ENCODE assay signal across 17 cellular contexts in the genomic region with DNA sequence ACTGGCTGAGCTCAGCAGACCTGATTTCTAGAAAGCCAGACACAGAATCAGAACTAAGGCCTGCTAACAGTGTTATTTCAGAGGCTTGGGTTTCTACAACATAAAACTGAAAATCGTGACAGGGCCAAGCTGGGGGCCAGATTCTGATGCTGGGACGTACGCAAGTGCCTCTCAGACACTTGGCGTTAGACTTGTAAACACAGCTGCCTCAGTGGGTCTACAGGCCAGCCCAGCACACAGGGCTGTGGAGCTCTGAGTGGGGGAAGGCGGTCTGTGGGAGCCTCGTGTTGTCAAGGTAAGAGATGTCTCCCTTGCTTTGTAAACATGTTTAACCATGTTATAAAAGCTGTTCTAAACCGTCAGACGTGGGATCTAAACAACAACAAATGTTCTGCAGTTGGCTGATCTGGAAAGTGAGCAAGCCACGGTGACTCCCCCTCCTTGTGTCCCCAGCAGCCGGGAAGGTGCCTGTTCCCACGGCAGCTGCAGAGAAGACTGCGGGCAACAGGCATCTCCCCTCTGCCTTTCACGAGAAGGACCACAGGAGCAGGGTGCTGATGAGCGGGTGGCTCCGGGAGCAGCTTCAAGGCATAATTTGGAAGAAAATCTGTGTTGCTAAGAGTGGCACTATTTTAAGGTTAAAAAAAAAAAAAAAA.
A peak's percentile ranks its signal among the peaks of the same experiment; 100 is the strongest.
DNase-seq lines count a peak whose midpoint lies in the region; ATAC-seq, FAIRE-seq and TF ChIP-seq lines count a peak whose summit lies in the region.
"Had no signal": no experiment of that assay in that cellular context is flagged by ENCODE, and none has a peak within 500 bp of the region (broad histone marks: within the 10 kb centered on the region; RNA-seq: fewer than 3 reads in every experiment).

No MANE protein-coding gene starts in this region.

- H3K9ac ChIP-seq in H9 (ENCODE audit: extremely low read depth, insufficient read length, low read length) (no peak overlapping the region), colonic mucosa (ENCODE audit: low read depth in 2 of 2, low read length in 2 of 2) (peak overlapping the region in 1 of 2 donors; percentile 77), skeletal muscle tissue (ENCODE audit: low read depth in 1 of 3, low read length in 3 of 3) (peak overlapping the region in 2 of 3 donors; percentile 21 to 33)

- H2BK5ac ChIP-seq in H9 (ENCODE audit: insufficient read length, low read length) = no peak overlapping the region

- no peak overlapping the region for H2BK20ac ChIP-seq in H9 (ENCODE audit: low read depth, low read length, poor library complexity, severe bottlenecking)

- H3K18ac ChIP-seq in H9 (ENCODE audit: insufficient read length, low read depth, low read length) = no peak overlapping the region

- H3K56ac ChIP-seq in H9 (ENCODE audit: insufficient read length, low read depth, low read length) = no peak overlapping the region

- H3K4me1 ChIP-seq in H9 (ENCODE audit: insufficient read depth, low read length) (no peaks in the 10 kb centered on the region; the same call in 1 of the 2 replicates), colonic mucosa (peaks cover 13% of the 10 kb centered on the region), mucosa of descending colon (ENCODE audit: low read depth) (peaks cover 44% of the 10 kb centered on the region), skeletal muscle tissue (ENCODE audit: control insufficient read depth in 3 of 3, insufficient read depth in 3 of 3, low read length in 3 of 3) (peaks cover 74 to 94% (median 86%) of the 10 kb centered on the region in 3 donors), small intestine (ENCODE audit: control insufficient read depth in 2 of 2, insufficient read depth in 1 of 2, low read depth in 1 of 2, low read length in 1 of 2) (peaks cover 0 to 2% of the 10 kb centered on the region in 2 donors)

- peaks cover 34% of the 10 kb centered on the region; the same call in 1 of the 2 replicates for H3K79me2 ChIP-seq in H9 (ENCODE audit: insufficient read depth, low read length)

- H3K4me2 ChIP-seq in H9 (ENCODE audit: insufficient read depth, insufficient read length, low read length) = no peak overlapping the region

- H3K9me3 ChIP-seq in H9 (ENCODE audit: control insufficient read depth, low read depth, low read length) (no peaks in the 10 kb centered on the region), colonic mucosa (no peaks in the 10 kb centered on the region), mucosa of descending colon (no peaks in the 10 kb centered on the region), skeletal muscle tissue (ENCODE audit: control insufficient read depth in 3 of 3, low read length in 3 of 3) (no peaks in the 10 kb centered on the region), small intestine (ENCODE audit: control insufficient read depth, low read depth) (no peaks in the 10 kb centered on the region)
- H3K9me3 ChIP-seq: thyroid gland had no signal

- peaks cover 11% of the 10 kb centered on the region for H3K79me1 ChIP-seq in H9 (ENCODE audit: insufficient read depth, low read depth, low read length, poor library complexity, severe bottlenecking)

- no peaks in the 10 kb centered on the region for H4K20me1 ChIP-seq in H9 (ENCODE audit: control insufficient read depth, insufficient read depth, insufficient read length)

- FAIRE-seq in RCC 7860 (lab: Jason Lieb, UNC) = no peak
- FAIRE-seq in small intestine (lab: Jason Lieb, UNC) = no peak
- FAIRE-seq: GM19239, HepG2 had no signal

- no peak overlapping the region for H3K23ac ChIP-seq in H9 (ENCODE audit: insufficient read length, low read depth, low read length)

- no peak overlapping the region for H2AK5ac ChIP-seq in H9 (ENCODE audit: insufficient read length, low read length)

- H4K5ac ChIP-seq in H9 (ENCODE audit: insufficient read length, low read depth, low read length) = no peak overlapping the region

- no peak overlapping the region for H4K91ac ChIP-seq in H9 (ENCODE audit: insufficient read length, low read depth, low read length)

- H3K4me3 ChIP-seq in colonic mucosa (no peak overlapping the region), mucosa of descending colon (no peak overlapping the region), skeletal muscle tissue (ENCODE audit: low read length in 3 of 3) (peak overlapping the region in 2 of 3 donors; percentile 13 to 29), small intestine (ENCODE audit: low read depth in 1 of 2, low read length in 2 of 2) (no peak overlapping the region)
- H3K4me3 ChIP-seq: lung, thyroid gland had no signal

- intact Hi-C loops in colonic mucosa (cut with DNase I) = no loop called here
- intact Hi-C loops in mucosa of descending colon (cut with DNase I, micrococcal nuclease) = no loop called here

- no peak for TF ChIP-seq CTCF in H9 (conservative IDR thresholded peaks at IDR 0.05)
- TF ChIP-seq CTCF in colonic mucosa (IDR thresholded peaks at IDR 0.05) = no peak
- TF ChIP-seq CTCF in mucosa of descending colon (IDR thresholded peaks at IDR 0.05) = no peak

- H2BK15ac ChIP-seq in H9 (ENCODE audit: low read depth, low read length) = no peak overlapping the region

- peaks cover 37 to 67% (median 56%) of the 10 kb centered on the region in 3 experiments for H3K36me3 Mint-ChIP-seq in H9 (ENCODE audit: insufficient read depth in 1 of 3, low read depth in 3 of 3)
- H3K36me3 Mint-ChIP-seq: activated CD8-positive, alpha-beta memory T cell treated with anti-CD3 and anti-CD28 coated beads, Interleukin-2, amount 10 ng/mL, durations not matched to agents 7 days and 5 days had no signal

- H3K23me2 ChIP-seq in H9 (ENCODE audit: insufficient read length, low read depth, low read length, poor library complexity, severe bottlenecking) = no peaks in the 10 kb centered on the region

- no peak overlapping the region for H2BK120ac ChIP-seq in H9 (ENCODE audit: low read depth, low read length, poor library complexity, severe bottlenecking)

- no peak overlapping the region for H4K8ac ChIP-seq in H9 (replicated peaks; ENCODE audit: insufficient read length, low read depth, low read length)

- ATAC-seq in mucosa of descending colon (no peak), GM21528 (IDR thresholded peaks at IDR 0.05; ENCODE audit: low FRiP score, unreplicated experiment) (no peak), GM21526 (IDR thresholded peaks at IDR 0.05; ENCODE audit: low FRiP score, unreplicated experiment) (no peak)
- ATAC-seq: activated CD8-positive, alpha-beta memory T cell treated with anti-CD3 and anti-CD28 coated beads, Interleukin-2, amount 10 ng/mL, durations not matched to agents 7 days and 5 days; HepG2 had no signal

- H3K4ac ChIP-seq in H9 (ENCODE audit: low read depth, low read length) = no peak overlapping the region

- peak overlapping the region; percentile 28 to 89 (median 83); a peak in 4 of 7 replicates for H3K27ac Mint-ChIP-seq in H9
- H3K27ac Mint-ChIP-seq: activated B cell treated with CpG ODN at 0.5 μM for 24 hours; activated CD8-positive, alpha-beta memory T cell treated with anti-CD3 and anti-CD28 coated beads, Interleukin-2, amount 10 ng/mL, durations not matched to agents 7 days and 5 days had no signal

- no peaks in the 10 kb centered on the region; the same call in 1 of the 2 replicates for H3K27me3 Mint-ChIP-seq in H9 (ENCODE audit: low read depth)

- H3K4me3 Mint-ChIP-seq in H9 = no peak overlapping the region
- H3K4me3 Mint-ChIP-seq: activated B cell treated with CpG ODN at 0.5 μM for 24 hours; activated CD8-positive, alpha-beta memory T cell treated with anti-CD3 and anti-CD28 coated beads, Interleukin-2, amount 10 ng/mL, durations not matched to agents 7 days and 5 days had no signal

- H2AFZ ChIP-seq in H9 (ENCODE audit: low read length) = no peak overlapping the region

- no peak for DNase-seq in H9
- no peak for DNase-seq in colonic mucosa
- peak in 2 of 3 donors; percentile 42 to 46 for DNase-seq in mucosa of descending colon
- no peak for DNase-seq in RCC 7860 (ENCODE audit: low spot score)
- no peak for DNase-seq in small intestine
- DNase-seq: activated B cell treated with CpG ODN at 0.5 μM for 24 hours; activated CD8-positive, alpha-beta memory T cell treated with anti-CD3 and anti-CD28 coated beads, Interleukin-2, amount 10 ng/mL, durations not matched to agents 7 days and 5 days; activated gamma-delta T cell; NCI-H748 treated with DMSO at 0.1 percent for 48 hours; T-helper 1 cell; thyroid gland had no signal

- H3K4me1 Mint-ChIP-seq in H9 = peaks cover 39 to 54% of the 10 kb centered on the region in 2 experiments
- H3K4me1 Mint-ChIP-seq: activated B cell treated with CpG ODN at 0.5 μM for 24 hours had no signal

- H3K36me3 ChIP-seq in colonic mucosa = no peaks in the 10 kb centered on the region
- H3K36me3 ChIP-seq in mucosa of descending colon (ENCODE audit: low read depth) = no peaks in the 10 kb centered on the region
- H3K36me3 ChIP-seq in skeletal muscle tissue (ENCODE audit: control insufficient read depth in 3 of 3, insufficient read depth in 3 of 3, low read length in 3 of 3) = peaks cover 4 to 9% (median 6%) of the 10 kb centered on the region in 3 donors
- peaks cover 0 to 3% of the 10 kb centered on the region in 2 donors for H3K36me3 ChIP-seq in small intestine (ENCODE audit: control insufficient read depth in 2 of 2, insufficient read depth in 2 of 2, low read length in 2 of 2)

- no peaks in the 10 kb centered on the region; a peak in 1 of 5 replicates for H3K9me3 Mint-ChIP-seq in H9
- H3K9me3 Mint-ChIP-seq: activated B cell treated with CpG ODN at 0.5 μM for 24 hours had no signal

- no peak overlapping the region; the same call in 1 of the 2 replicates for H3K14ac ChIP-seq in H9 (ENCODE audit: insufficient read depth, low read length)

- no peak overlapping the region for H2BK12ac ChIP-seq in H9 (ENCODE audit: insufficient read length, low read depth, low read length)

- no CpG with 5 or more reads among the region's 15 CpGs for WGBS in H9 (ENCODE audit: extremely low coverage, insufficient read length, low lambda C conversion rate)
- WGBS in small intestine, 3 donors = 72 to 83% (median 80%) methylated on average over 15 of the region's 15 CpGs

- H3T11ph ChIP-seq in H9 (ENCODE audit: low read length) = no peak overlapping the region

- H3K27ac ChIP-seq in H9 (ENCODE audit: insufficient read length, low read depth, low read length) = no peak overlapping the region
- peak overlapping the region; percentile 64 for H3K27ac ChIP-seq in colonic mucosa
- H3K27ac ChIP-seq in skeletal muscle tissue (ENCODE audit: low read depth, low read length) = peak overlapping the region; percentile 19
- H3K27ac ChIP-seq in small intestine (ENCODE audit: low read depth in 1 of 2, low read length in 1 of 2) = peak overlapping the region in 1 of 2 donors; percentile 47

- no peaks in the 10 kb centered on the region for H3K27me3 ChIP-seq in H9 (ENCODE audit: insufficient read depth, low read length)
- H3K27me3 ChIP-seq in colonic mucosa = no peaks in the 10 kb centered on the region
- H3K27me3 ChIP-seq in skeletal muscle tissue (ENCODE audit: control insufficient read depth in 3 of 3, insufficient read depth in 3 of 3, low read length in 3 of 3) = no peaks in the 10 kb centered on the region
- no peaks in the 10 kb centered on the region for H3K27me3 ChIP-seq in small intestine (ENCODE audit: control insufficient read depth in 2 of 2, insufficient read depth in 2 of 2, low read length in 2 of 2)
- H3K27me3 ChIP-seq: thyroid gland had no signal

Comparison
In these comparisons a context has a peak if more than half of its experiments do, and no peak if none do; other contexts are left out.
1. DNase-seq: peak in mucosa of descending colon (2 of 3); none in H9 (single experiment), colonic mucosa (single experiment), RCC 7860 (single experiment) and small intestine (single experiment).
2. H3K4me3 ChIP-seq: peak in skeletal muscle tissue (2 of 3); none in colonic mucosa (single experiment), mucosa of descending colon (single experiment) and small intestine (0 of 2).